8 cellular contexts compared by ENCODE assay signal in genomic region chr5:42908509-42909488, GRCh38.
DNase-seq lines count a peak whose midpoint lies in the region; ATAC-seq and TF ChIP-seq lines count a peak whose summit lies in the region.

No MANE protein-coding gene starts in this region.

- no peak overlapping the region for H4K91ac ChIP-seq in IMR-90 (ENCODE audit: insufficient read depth, low read depth, low read length)

- intact Hi-C loops in IMR-90 (cut with micrococcal nuclease) = loop anchor here (1.0 to 2.0 kb wide), 2 partner anchors 42 to 132 kb away; partner anchors contain the start of gene ANXA2R

- H2AK5ac ChIP-seq in IMR-90 (ENCODE audit: low read depth, low read length) = no peak overlapping the region

- in situ Hi-C loops in IMR-90 (cut with MboI; ENCODE audit: low sequenced_read_pairs) = loop anchor here (10.0 to 25.0 kb wide), 2 partner anchors 396 to 579 kb away; partner anchors contain the start of gene TMEM267

- H3K36me3 ChIP-seq in IMR-90 (ENCODE audit: control insufficient read depth, insufficient read depth, low read length) (no peaks in the 10 kb centered on the region), OCI-LY3 (replicated peaks; ENCODE audit: low read depth, low read length) (no peaks in the 10 kb centered on the region), mucosa of stomach (ENCODE audit: control insufficient read depth, insufficient read depth, low read length) (no peaks in the 10 kb centered on the region)

- no peak overlapping the region for H2BK5ac ChIP-seq in IMR-90 (ENCODE audit: low read depth, low read length, poor library complexity, severe bottlenecking)

- H3K9me1 ChIP-seq in IMR-90 (ENCODE audit: insufficient read depth, low read length) = no peaks in the 10 kb centered on the region

- H3K4ac ChIP-seq in IMR-90 (ENCODE audit: low read depth, low read length) = no peak overlapping the region

- no peaks in the 10 kb centered on the region for H3K79me2 ChIP-seq in OCI-LY3 (ENCODE audit: low read length)

- peak overlapping the region; percentile 80 for H3K4me2 ChIP-seq in IMR-90 (ENCODE audit: low read depth, low read length)
- peak overlapping the region; percentile 92 for H3K4me2 ChIP-seq in OCI-LY3 (ENCODE audit: low read length)

- no peaks in the 10 kb centered on the region for H3K79me1 ChIP-seq in IMR-90 (ENCODE audit: low read depth in 1 of 2, low read length in 2 of 2)

- H3K4me3 ChIP-seq in IMR-90 (ENCODE audit: insufficient read depth, low read depth, low read length) = peak overlapping the region; percentile 50
- H3K4me3 ChIP-seq in OCI-LY3 (ENCODE audit: low read length) = peak overlapping the region; percentile 74
- H3K4me3 ChIP-seq in mucosa of stomach (ENCODE audit: low read length) = peak overlapping the region; percentile 65

- H3K56ac ChIP-seq in IMR-90 (ENCODE audit: extremely low read depth, insufficient read depth, low read length) = no peak overlapping the region

- no peak for TF ChIP-seq POLR2A in IMR-90 (IDR thresholded peaks at IDR 0.05; ENCODE audit: low read depth, low read length)

- H3K14ac ChIP-seq in IMR-90 (replicated peaks; ENCODE audit: low read depth, low read length) = no peak overlapping the region

- BruUV-seq in IMR-90 (replicated peaks; lab: Mats Ljungman, UMichigan) = no TSS peak

- H3K9ac ChIP-seq in IMR-90 (ENCODE audit: low read depth, low read length) (no peak overlapping the region), OCI-LY3 (ENCODE audit: low read length) (peak overlapping the region; percentile 16; the same call in 1 of the 2 replicates), mucosa of stomach (ENCODE audit: low read length) (peak overlapping the region; percentile 58)

- dilution Hi-C loops in IMR-90 (cut with HindIII; ENCODE audit: low sequenced_read_pairs, unreplicated experiment) = no loop called here

- WGBS in IMR-90 (ENCODE audit: extremely low coverage in 2 of 2, insufficient read length in 1 of 2), 2 experiments = 2% methylated on average over 6 of the region's 30 CpGs; no CpG with 5 or more reads in 1 of the 2 experiments

- POLR2A ChIA-PET in IMR-90 (lab: Charles Lee; ENCODE audit: unreplicated experiment) = interaction anchor here (0.9 kb wide), 1 partner anchor 129 kb away, joined by 5 read pairs; no protein-coding TSS in a partner anchor

- H3K18ac ChIP-seq in IMR-90 (ENCODE audit: low read depth, low read length) = no peak overlapping the region

- no peak overlapping the region for H4K5ac ChIP-seq in IMR-90 (ENCODE audit: low read depth, low read length)

- no peak overlapping the region for H3K23ac ChIP-seq in IMR-90 (ENCODE audit: low read depth, low read length)

- H2AFZ ChIP-seq in IMR-90 (replicated peaks; ENCODE audit: low read length, poor library complexity) (peak overlapping the region; percentile 93), OCI-LY3 (ENCODE audit: low read depth, low read length) (peak overlapping the region; percentile 94)

- CTCF ChIA-PET in IMR-90 (lab: Yijun Ruan, JAX) = interaction anchor here (0.6 to 2.3 kb wide), 20 partner anchors 13 to 481 kb away, joined by 3 to 12 read pairs (median 4); no protein-coding TSS in a partner anchor

- H2BK20ac ChIP-seq in IMR-90 (ENCODE audit: low read depth, low read length) = no peak overlapping the region

- H3K4me1 ChIP-seq in IMR-90 (ENCODE audit: control insufficient read depth, insufficient read depth, low read length) (no peaks in the 10 kb centered on the region), OCI-LY3 (ENCODE audit: low read length) (peaks cover 12% of the 10 kb centered on the region), mucosa of stomach (ENCODE audit: control insufficient read depth, insufficient read depth, low read length) (peaks cover 8% of the 10 kb centered on the region)

- H2AK9ac ChIP-seq in IMR-90 (replicated peaks; ENCODE audit: low read depth, low read length, poor library complexity) = no peak overlapping the region

- TF ChIP-seq CTCF in IMR-90 (conservative IDR thresholded peaks at IDR 0.05; ENCODE audit: low read depth, low read length) (peak; percentile 83), OCI-LY3 (IDR thresholded peaks at IDR 0.05; ENCODE audit: low read depth, low read length) (peak; percentile 62)

- peak; percentile 86 for DNase-seq in DMS114 treated with DMSO at 0.1 percent for 48 hours (lab: John Stamatoyannopoulos, UW; ENCODE audit: unreplicated experiment)
- DNase-seq in IMR-90 = peak; percentile 85
- peak; percentile 82 for DNase-seq in activated T-cell treated with anti-CD3 and anti-CD28 coated beads for 48 hours (ENCODE audit: low read depth)
- peak; percentile 74 to 76 for DNase-seq in stimulated activated CD8-positive, alpha-beta memory T cell treated with anti-CD3 and anti-CD28 coated beads, Interleukin-4, amount 100 ng/mL, for 4 hours (ENCODE audit: low read depth in 2 of 2, low spot score in 1 of 2)

- H2BK120ac ChIP-seq in IMR-90 (ENCODE audit: low read depth, low read length) = no peak overlapping the region

- no peak overlapping the region for H2BK15ac ChIP-seq in IMR-90 (ENCODE audit: low read depth, low read length)

- H4K20me1 ChIP-seq in IMR-90 (ENCODE audit: insufficient read depth, low read length) (no peaks in the 10 kb centered on the region), OCI-LY3 (ENCODE audit: insufficient read depth, low read length) (no peaks in the 10 kb centered on the region)

- peak; percentile 78 for TF ChIP-seq RAD21 in IMR-90 (IDR thresholded peaks at IDR 0.05; ENCODE audit: low read length)

- peaks cover 13% of the 10 kb centered on the region for H3K27me3 ChIP-seq in IMR-90 (ENCODE audit: control insufficient read depth, insufficient read depth, low read length)
- no peaks in the 10 kb centered on the region for H3K27me3 ChIP-seq in OCI-LY3 (ENCODE audit: low read depth, low read length)
- peaks cover 21% of the 10 kb centered on the region for H3K27me3 ChIP-seq in mucosa of stomach (ENCODE audit: control insufficient read depth, insufficient read depth, low read length)

- H3K9me3 ChIP-seq in IMR-90 (ENCODE audit: control insufficient read depth, insufficient read depth, low read length) = no peaks in the 10 kb centered on the region
- H3K9me3 ChIP-seq in OCI-LY3 (ENCODE audit: insufficient read depth, low read length) = no peaks in the 10 kb centered on the region
- H3K9me3 ChIP-seq in mucosa of stomach (ENCODE audit: control insufficient read depth, low read length) = no peaks in the 10 kb centered on the region

- H3K27ac ChIP-seq in IMR-90 (ENCODE audit: insufficient read depth, low read length) (no peak overlapping the region), OCI-LY3 (ENCODE audit: low read length) (no peak overlapping the region)

- 0 out of 4 replicates have a peak overlapping the region, but pooled peaks of 1 of the 2 experiments have one; percentile 20 for H4K8ac ChIP-seq in IMR-90 (ENCODE audit: low read depth in 2 of 2, low read length in 2 of 2)

- ATAC-seq in GM21576 (IDR thresholded peaks at IDR 0.05; ENCODE audit: unreplicated experiment) (peak; percentile 94), IMR-90 (ENCODE audit: low read depth) (peak; percentile 96), esophagus mucosa (peak; percentile 93)

TF ChIP-seq in IMR-90, 13 proteins besides CTCF, POLR2A, EP300 and RAD21:
- peak; percentile 78 for TF ChIP-seq SMC3 (IDR thresholded peaks at IDR 0.05; ENCODE audit: low read depth, low read length)
- no peak for TF ChIP-seq BHLHE40 (IDR thresholded peaks at IDR 0.05; ENCODE audit: low read depth, low read length)
- TF ChIP-seq NFE2L2 (IDR thresholded peaks at IDR 0.05; ENCODE audit: low read depth, low read length) = no peak
